26 cellular contexts compared by ENCODE assay signal in the genomic region with DNA sequence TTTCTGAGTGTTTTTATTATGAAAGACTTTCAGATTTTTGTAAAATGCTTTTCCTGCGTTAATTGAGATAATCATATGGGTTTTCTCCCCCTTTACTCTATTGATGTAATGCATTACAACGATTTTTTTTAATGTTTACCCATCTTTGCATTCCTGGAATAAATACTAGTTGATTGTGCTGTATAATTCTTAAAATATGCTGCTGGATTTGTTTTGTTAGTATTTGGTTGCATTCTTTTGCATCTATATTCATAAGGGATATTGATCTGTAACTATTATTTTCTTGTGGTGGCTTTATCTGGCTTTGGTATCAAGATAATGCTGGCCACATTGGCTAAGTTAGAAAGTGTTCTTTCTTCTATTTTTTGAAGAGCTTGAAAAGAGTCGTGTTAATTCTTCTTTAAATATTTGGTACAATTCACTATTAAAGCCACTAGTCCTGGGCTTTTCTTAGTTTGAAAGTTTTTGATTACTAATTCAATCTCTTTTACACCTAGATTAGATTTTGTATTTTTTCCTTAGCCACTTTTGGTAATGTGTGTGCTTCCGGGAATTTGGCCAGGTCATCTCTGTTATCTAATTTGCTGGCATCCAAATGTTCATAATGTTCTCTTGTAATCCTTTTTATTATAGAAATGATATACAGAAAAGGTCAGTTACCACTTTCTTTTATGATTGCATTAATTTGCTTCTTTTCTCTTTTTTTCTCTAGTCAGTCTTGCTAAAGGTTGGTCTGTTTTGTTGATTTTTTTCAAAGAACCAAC. TPM values are rescaled to one million over a fixed set of nuclear protein-coding genes. Genes with fewer than 3 reads are reported as not detected.
"Had no signal": no experiment of that assay in that cellular context is flagged by ENCODE, and none has a peak within 500 bp of the region (broad histone marks: within the 10 kb centered on the region; RNA-seq: fewer than 3 reads in every experiment).

No MANE protein-coding gene starts in this region.

- H3K36me3 ChIP-seq: esophagus muscularis mucosa, pancreas, right atrium auricular region, sigmoid colon, stomach, thoracic aorta had no signal

- DNase-seq: dorsolateral prefrontal cortex; effector CD8-positive, alpha-beta T cell; foreskin melanocyte; head of caudate nucleus; left colon; left ventricle myocardium superior; mesenchymal stem cell; midbrain; occipital lobe; pancreas; sigmoid colon; stimulated activated CD4-positive, alpha-beta T cell treated with anti-CD3 and anti-CD28 coated beads, Interleukin-2, amount 100 ng/mL, for 24 hours; stimulated activated CD4-positive, alpha-beta T cell treated with anti-CD3 and anti-CD28 coated beads, Interleukin-4, amount 100 ng/mL, for 4 hours; stimulated activated naive B cell treated with anti-CD40 and anti-IgM and Interleukin-4, amounts not matched to agents 10 μg/mL and 1 μg/mL and 100 μg/mL, for 72 hours; stomach; substantia nigra had no signal

- H3K4me3 ChIP-seq: coronary artery, dorsolateral prefrontal cortex, esophagus muscularis mucosa, hepatocyte, lung, pancreas, right atrium auricular region, sigmoid colon, skin epidermis, stomach, thoracic aorta had no signal

- H3K27ac ChIP-seq: coronary artery, dorsolateral prefrontal cortex, epithelial cell of prostate, esophagus muscularis mucosa, hepatocyte, pancreas, right atrium auricular region, skin epidermis, stomach, thoracic aorta had no signal

- ATAC-seq: left colon; left ventricle myocardium superior; natural killer cell treated with Interleukin-12 subunit alpha and Interleukin-12 subunit beta and Interleukin-15 and Interleukin-18, amount 100 ng/mL, for 72 hours; pancreas; stimulated activated naive B cell treated with anti-CD40 and anti-IgM and Interleukin-4, amounts not matched to agents 10 μg/mL and 1 μg/mL and 100 μg/mL, for 72 hours had no signal

- H3K4me1 ChIP-seq: pancreas, right atrium auricular region, stomach had no signal

- H3K9me3 ChIP-seq: esophagus muscularis mucosa, pancreas, right atrium auricular region, sigmoid colon, stomach, thoracic aorta had no signal

- H3K27me3 ChIP-seq: dorsolateral prefrontal cortex, esophagus muscularis mucosa, hepatocyte, pancreas, right atrium auricular region, sigmoid colon, stomach had no signal

RNA-seq across cellular contexts. Expression of gene KL, which starts 29.8 kb away (rescaled TPM):
- total RNA-seq: pulmonary artery endothelial cell had no signal
